Comparison of ENCODE assay signal across 13 cellular contexts in genomic region chr11:45154276-45154675, GRCh38.
"Had no signal": no experiment of that assay in that cellular context is flagged by ENCODE, and none has a peak within 500 bp of the region (broad histone marks: within the 10 kb centered on the region; RNA-seq: fewer than 3 reads in every experiment).

No MANE protein-coding gene starts in this region.

- H3K36me3 ChIP-seq: pancreas, upper lobe of right lung had no signal

- H3K27ac Mint-ChIP-seq: activated naive CD8-positive, alpha-beta T cell treated with anti-CD3 and anti-CD28 coated beads, Interleukin-2, amount 10 ng/mL, durations not matched to agents 7 days and 5 days; memory B cell; stimulated activated naive B cell treated with anti-CD40 and anti-IgM and Interleukin-4, amounts not matched to agents 10 μg/mL and 1 μg/mL and 100 μg/mL, for 72 hours had no signal

- H3K27me3 Mint-ChIP-seq: activated naive CD8-positive, alpha-beta T cell treated with anti-CD3 and anti-CD28 coated beads, Interleukin-2, amount 10 ng/mL, durations not matched to agents 7 days and 5 days; memory B cell; stimulated activated naive B cell treated with anti-CD40 and anti-IgM and Interleukin-4, amounts not matched to agents 10 μg/mL and 1 μg/mL and 100 μg/mL, for 72 hours had no signal

- H3K4me3 Mint-ChIP-seq: activated naive CD8-positive, alpha-beta T cell treated with anti-CD3 and anti-CD28 coated beads, Interleukin-2, amount 10 ng/mL, durations not matched to agents 7 days and 5 days; memory B cell; neural crest cell; stimulated activated naive B cell treated with anti-CD40 and anti-IgM and Interleukin-4, amounts not matched to agents 10 μg/mL and 1 μg/mL and 100 μg/mL, for 72 hours had no signal

- H3K4me3 ChIP-seq: pancreas, upper lobe of right lung had no signal

- H3K9me3 ChIP-seq: pancreas, upper lobe of right lung had no signal

- H3K27me3 ChIP-seq: pancreas, upper lobe of right lung had no signal

- ATAC-seq: esophagus mucosa; pancreas; SK-N-SH treated with all-trans-retinoic acid at 6 μM for 48 hours; stimulated activated naive B cell treated with anti-CD40 and anti-IgM and Interleukin-4, amounts not matched to agents 10 μg/mL and 1 μg/mL and 100 μg/mL, for 72 hours; upper lobe of right lung had no signal

- H3K27ac ChIP-seq: pancreas, upper lobe of right lung had no signal

- H3K9me3 Mint-ChIP-seq: memory B cell; stimulated activated naive B cell treated with anti-CD40 and anti-IgM and Interleukin-4, amounts not matched to agents 10 μg/mL and 1 μg/mL and 100 μg/mL, for 72 hours had no signal

- DNase-seq: activated CD4-positive, alpha-beta T cell treated with anti-CD3 and anti-CD28 coated beads, Interleukin-2, amount 50 U/mL, for 48 hours; activated naive CD4-positive, alpha-beta T cell; activated naive CD8-positive, alpha-beta T cell treated with anti-CD3 and anti-CD28 coated beads, Interleukin-2, amount 10 ng/mL, durations not matched to agents 7 days and 5 days; cerebellar nuclear complex; pancreas; SHP77 treated with DMSO at 0.1 percent for 48 hours; stimulated activated naive B cell treated with anti-CD40 and anti-IgM and Interleukin-4, amounts not matched to agents 10 μg/mL and 1 μg/mL and 100 μg/mL, for 72 hours; substantia nigra; upper lobe of right lung had no signal
